Comparison of ENCODE assay signal across 30 cellular contexts in the genomic region with DNA sequence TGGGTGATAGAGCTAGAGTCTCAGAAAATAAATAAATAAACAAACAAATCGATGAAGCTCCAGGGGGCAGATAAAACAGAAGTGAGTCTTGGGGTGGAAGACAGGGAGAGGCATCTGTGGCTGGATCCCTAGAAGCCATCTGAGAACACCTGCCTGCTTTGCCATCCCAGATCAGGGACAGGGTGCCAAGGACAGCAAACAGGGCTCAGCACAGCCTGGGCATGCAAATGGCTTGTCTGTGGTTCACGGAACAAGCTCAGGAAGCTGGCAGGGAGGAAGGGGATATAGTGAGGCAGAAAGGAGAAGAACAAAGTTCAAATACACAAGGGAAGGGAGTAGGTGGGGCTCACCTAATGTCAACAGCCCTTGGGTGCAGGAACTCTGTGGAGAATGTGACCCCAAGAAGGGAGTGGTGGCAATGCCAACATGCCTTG. TPM values are rescaled to one million over a fixed set of nuclear protein-coding genes. Genes with fewer than 3 reads are reported as not detected.
DNase-seq lines count a peak whose midpoint lies in the region; ATAC-seq, FAIRE-seq and TF ChIP-seq lines count a peak whose summit lies in the region.
"Had no signal": no experiment of that assay in that cellular context is flagged by ENCODE, and none has a peak within 500 bp of the region (broad histone marks: within the 10 kb centered on the region; RNA-seq: fewer than 3 reads in every experiment).

No MANE protein-coding gene starts in this region.

- peak overlapping the region; percentile 6 to 77 (median 55) for H3K27ac Mint-ChIP-seq in CD14-positive monocyte
- H3K27ac Mint-ChIP-seq in central memory CD8-positive, alpha-beta T cell (ENCODE audit: low read depth) = peak overlapping the region; percentile 32
- H3K27ac Mint-ChIP-seq: activated naive CD4-positive, alpha-beta T cell treated with anti-CD3 and anti-CD28 coated beads, Interleukin-2, amount 10 ng/mL, durations not matched to agents 7 days and 5 days; H9; memory B cell; type B pancreatic cell had no signal

- intact Hi-C loops in CD14-positive monocyte (cut with micrococcal nuclease) = no loop called here

- peaks cover 0 to 4% of the 10 kb centered on the region in 2 donors for H3K9me3 ChIP-seq in mucosa of rectum (ENCODE audit: control insufficient read depth in 2 of 2, low read length in 2 of 2)
- H3K9me3 ChIP-seq: gastrocnemius medialis had no signal

- no peaks in the 10 kb centered on the region for H3K27me3 ChIP-seq in mucosa of rectum (ENCODE audit: control insufficient read depth in 2 of 2, insufficient read depth in 2 of 2, low read length in 2 of 2)
- H3K27me3 ChIP-seq: BLaER1, gastrocnemius medialis, SJSA1 had no signal

- no peak for ATAC-seq in central memory CD8-positive, alpha-beta T cell (replicated peaks; ENCODE audit: extremely low read depth, poor library complexity, severe bottlenecking)
- no peak for ATAC-seq in HG03442 (IDR thresholded peaks at IDR 0.05; ENCODE audit: unreplicated experiment)
- ATAC-seq: activated T-cell treated with anti-CD3 and anti-CD28 coated beads, Interleukin-2, amount 50 U/mL, for 4 hours; gastrocnemius medialis; left cardiac atrium; T-cell had no signal

- peaks cover 13 to 34% of the 10 kb centered on the region in 2 donors for H3K36me3 ChIP-seq in mucosa of rectum (ENCODE audit: control insufficient read depth in 2 of 2, insufficient read depth in 2 of 2, low read length in 2 of 2)

- 0 out of 2 replicates have a peak, but pooled peaks have one; percentile 19 for TF ChIP-seq POLR2A in GM12891 (IDR thresholded peaks at IDR 0.05; ENCODE audit: low read depth, low read length)

- TF ChIP-seq CTCF in CD14-positive monocyte (IDR thresholded peaks at IDR 0.05) = no peak

- H3K9ac ChIP-seq in mucosa of rectum (ENCODE audit: low read depth in 1 of 2, low read length in 2 of 2) = no peak overlapping the region
- H3K9ac ChIP-seq: BLaER1 had no signal

- H3K4me3 ChIP-seq in mucosa of rectum (ENCODE audit: low read length in 2 of 2) = peak overlapping the region in 1 of 2 donors; percentile 43
- H3K4me3 ChIP-seq: BLaER1, gastrocnemius medialis, SJSA1 had no signal

- peaks cover 21 to 38% of the 10 kb centered on the region in 2 donors for H3K4me1 ChIP-seq in mucosa of rectum (ENCODE audit: control insufficient read depth in 2 of 2, insufficient read depth in 2 of 2, low read length in 2 of 2)
- H3K4me1 ChIP-seq: BLaER1, gastrocnemius medialis, SJSA1 had no signal

- H3K4me1 Mint-ChIP-seq in CD14-positive monocyte = peaks cover 45% of the 10 kb centered on the region
- peaks cover 5% of the 10 kb centered on the region for H3K4me1 Mint-ChIP-seq in central memory CD8-positive, alpha-beta T cell
- H3K4me1 Mint-ChIP-seq: activated naive CD4-positive, alpha-beta T cell treated with anti-CD3 and anti-CD28 coated beads, Interleukin-2, amount 10 ng/mL, durations not matched to agents 7 days and 5 days; T-cell had no signal

- H3K4me3 Mint-ChIP-seq in CD14-positive monocyte = no peak overlapping the region
- no peak overlapping the region for H3K4me3 Mint-ChIP-seq in central memory CD8-positive, alpha-beta T cell
- H3K4me3 Mint-ChIP-seq: activated naive CD4-positive, alpha-beta T cell treated with anti-CD3 and anti-CD28 coated beads, Interleukin-2, amount 10 ng/mL, durations not matched to agents 7 days and 5 days; activated T-cell treated with anti-CD3 and anti-CD28 coated beads, Interleukin-2, amount 50 U/mL, for 4 hours; H9; memory B cell; naive B cell; T-cell; type B pancreatic cell had no signal

- FAIRE-seq in GM12891 (lab: Jason Lieb, UNC) = no peak
- FAIRE-seq: bronchial epithelial cell, endometrium, G401.6, GM19239, RCC 7860 had no signal

- H3K9me3 Mint-ChIP-seq in CD14-positive monocyte = peaks cover 6 to 29% (median 22%) of the 10 kb centered on the region in 7 donors
- no peaks in the 10 kb centered on the region for H3K9me3 Mint-ChIP-seq in central memory CD8-positive, alpha-beta T cell

- H3K27me3 Mint-ChIP-seq in CD14-positive monocyte (ENCODE audit: low read depth in 3 of 3) = peaks cover 0 to 3% (median 0%) of the 10 kb centered on the region in 3 donors
- H3K27me3 Mint-ChIP-seq in central memory CD8-positive, alpha-beta T cell = no peaks in the 10 kb centered on the region
- H3K27me3 Mint-ChIP-seq: activated naive CD4-positive, alpha-beta T cell treated with anti-CD3 and anti-CD28 coated beads, Interleukin-2, amount 10 ng/mL, durations not matched to agents 7 days and 5 days; memory B cell; naive B cell; T-cell; type B pancreatic cell had no signal

- H3K36me3 Mint-ChIP-seq in CD14-positive monocyte = peaks cover 69 to 71% of the 10 kb centered on the region in 2 donors
- H3K36me3 Mint-ChIP-seq in central memory CD8-positive, alpha-beta T cell (ENCODE audit: insufficient read depth) = peaks cover 7% of the 10 kb centered on the region

- no peak for DNase-seq in CD14-positive monocyte (ENCODE audit: low spot score)
- DNase-seq in GM12891 (ENCODE audit: insufficient read length, low spot score) = no peak
- no peak for DNase-seq in central memory CD8-positive, alpha-beta T cell (ENCODE audit: low spot score in 2 of 2)
- no peak for DNase-seq in NCI-H774 (lab: John Stamatoyannopoulos, UW)
- DNase-seq in NOMO-1 treated with DMSO at 0.1 percent for 48 hours (lab: John Stamatoyannopoulos, UW; ENCODE audit: unreplicated experiment) = no peak
- DNase-seq: activated CD4-positive, alpha-beta T cell treated with anti-CD3 and anti-CD28 coated beads for 1 hour; activated naive CD4-positive, alpha-beta T cell treated with anti-CD3 and anti-CD28 coated beads, Interleukin-2, amount 10 ng/mL, durations not matched to agents 7 days and 5 days; activated T-cell treated with anti-CD3 and anti-CD28 coated beads, Interleukin-2, amount 50 U/mL, for 4 hours; anterior cingulate cortex; cortex of kidney; gastrocnemius medialis; H9; hippocampal formation; left cardiac atrium; naive B cell; NCI-H1092; NCI-H1930; occipital lobe; T-cell had no signal

- peak overlapping the region; percentile 82 to 86 for H3K27ac ChIP-seq in mucosa of rectum (ENCODE audit: low read depth in 2 of 2, low read length in 2 of 2)
- H3K27ac ChIP-seq: BLaER1, gastrocnemius medialis, SJSA1 had no signal

TF ChIP-seq in GM12891, 5 proteins besides CTCF, POLR2A, EP300 and RAD21:
- TF ChIP-seq SPI1 (IDR thresholded peaks at IDR 0.05; ENCODE audit: low read depth, low read length) (no peak), POU2F2 (IDR thresholded peaks at IDR 0.05; ENCODE audit: low read depth, low read length) (no peak), POLR2AphosphoS5 (IDR thresholded peaks at IDR 0.05; ENCODE audit: low read depth, low read length) (no peak; the same call in 1 of the 2 replicates), TAF1 (IDR thresholded peaks at IDR 0.05; ENCODE audit: low read depth, low read length) (no peak), PAX5 (IDR thresholded peaks at IDR 0.05; ENCODE audit: insufficient read depth, low read length, severe bottlenecking) (no peak)
TF ChIP-seq in GM12891: peak in this region for 0.

RNA-seq across cellular contexts. Expression of a gene that starts 27.5 kb away (rescaled TPM):
- polyA plus RNA-seq in CD14-positive monocyte = 10 to 100 TPM in 1 of 2 donors, 1 to 10 TPM in 1; 5.4 to 11.2 TPM
- polyA plus RNA-seq in GM12891 (2012; ENCODE audit: low read depth, missing spikeins) = 49.7 TPM

RNA-seq across cellular contexts. Expression of a gene that starts 52.4 kb away (rescaled TPM):
- 1 to 10 TPM; 1.1 to 1.5 TPM for polyA plus RNA-seq in CD14-positive monocyte
- polyA plus RNA-seq in GM12891 (2012; ENCODE audit: low read depth, missing spikeins) = 4.0 TPM

RNA-seq across cellular contexts. Expression of a gene that starts 52.6 kb away (rescaled TPM):
- under 1 TPM; 0.56 to 0.57 TPM for polyA plus RNA-seq in CD14-positive monocyte
- 0.54 TPM for polyA plus RNA-seq in GM12891 (2012; ENCODE audit: low read depth, missing spikeins)
